Comparison of ENCODE assay signal across 8 cellular contexts in genomic region chr6:32177788-32178546, GRCh38. TPM values are rescaled to one million over a fixed set of nuclear protein-coding genes. Genes with fewer than 3 reads are reported as not detected.
DNase-seq lines count a peak whose midpoint lies in the region; ATAC-seq and TF ChIP-seq lines count a peak whose summit lies in the region.

Gene RNF5, plus strand, starts transcription at chr6:32178405. Its CDS starts 107 bp downstream, at chr6:32178512.

- H3K36me3 Mint-ChIP-seq in endothelial cell (ENCODE audit: low read depth, unreplicated experiment) (peaks cover 7% of the 10 kb centered on the region), mesothelial cell of epicardium (peaks cover 11% of the 10 kb centered on the region)

- H4K20me1 ChIP-seq in OCI-LY1 (ENCODE audit: insufficient read depth, low read length) = no peaks in the 10 kb centered on the region

- no peak within 1 kb of the TSS for H2AFZ ChIP-seq in OCI-LY1 (ENCODE audit: low read length)

- H3K9me2 ChIP-seq in OCI-LY1 (ENCODE audit: low read depth, low read length) = no peaks in the 10 kb centered on the region

- H3K4me3 Mint-ChIP-seq in endothelial cell (ENCODE audit: unreplicated experiment) (peak within 1 kb of the TSS; percentile 98), mesothelial cell of epicardium (peak within 1 kb of the TSS; percentile 92)

- TF ChIP-seq CTCF in OCI-LY1 (IDR thresholded peaks at IDR 0.05; ENCODE audit: low read length) = no peak
- TF ChIP-seq CTCF in endothelial cell (IDR thresholded peaks at IDR 0.05; ENCODE audit: unreplicated experiment) = no peak
- no peak for TF ChIP-seq CTCF in mesothelial cell of epicardium (IDR thresholded peaks at IDR 0.05; ENCODE audit: unreplicated experiment)

- H3K27ac ChIP-seq in HUES64 (ENCODE audit: low read depth, low read length) (peak within 1 kb of the TSS; percentile 98), OCI-LY1 (ENCODE audit: low read depth, low read length, poor library complexity, severe bottlenecking) (peak within 1 kb of the TSS; percentile 87)

- H3K27me3 ChIP-seq in HUES64 (ENCODE audit: insufficient read depth, low read length) = no peaks in the 10 kb centered on the region
- H3K27me3 ChIP-seq in OCI-LY1 (ENCODE audit: insufficient read depth, low read length) = no peaks in the 10 kb centered on the region

- H3K9me3 ChIP-seq in HUES64 (ENCODE audit: insufficient read depth, low read depth, low read length) (no peaks in the 10 kb centered on the region), OCI-LY1 (ENCODE audit: low read length) (no peaks in the 10 kb centered on the region)

- H3K9me3 Mint-ChIP-seq in endothelial cell (ENCODE audit: unreplicated experiment) = no peaks in the 10 kb centered on the region
- H3K9me3 Mint-ChIP-seq in mesothelial cell of epicardium = no peaks in the 10 kb centered on the region

- H3K9ac ChIP-seq in HUES64 (ENCODE audit: low read depth, low read length) (peak within 1 kb of the TSS; percentile 85), OCI-LY1 (ENCODE audit: low read length) (peak within 1 kb of the TSS; percentile 79)

- H3K36me3 ChIP-seq in HUES64 (ENCODE audit: insufficient read depth, low read length) (peaks cover 36% of the 10 kb centered on the region), OCI-LY1 (ENCODE audit: insufficient read depth, low read length) (peaks cover 27% of the 10 kb centered on the region; the same call in 1 of the 2 replicates)

- peak within 1 kb of the TSS; percentile 97 for H3K4me3 ChIP-seq in HUES64 (ENCODE audit: low read length)
- peak within 1 kb of the TSS; percentile 91 for H3K4me3 ChIP-seq in OCI-LY1 (ENCODE audit: low read depth, low read length, poor library complexity, severe bottlenecking)

- peak within 1 kb of the TSS; percentile 99 for H3K4me2 ChIP-seq in OCI-LY1 (ENCODE audit: low read length)

- H3K27ac Mint-ChIP-seq in endothelial cell (ENCODE audit: unreplicated experiment) (peak within 1 kb of the TSS; percentile 95), mesothelial cell of epicardium (peak within 1 kb of the TSS; percentile 98)

- peaks cover 12% of the 10 kb centered on the region for H3K27me3 Mint-ChIP-seq in endothelial cell (ENCODE audit: unreplicated experiment)
- no peaks in the 10 kb centered on the region for H3K27me3 Mint-ChIP-seq in mesothelial cell of epicardium (ENCODE audit: low read depth)

- WGBS in HUES64 = under 1% methylated on average over 33 of the region's 33 CpGs

- peaks cover 12% of the 10 kb centered on the region; the same call in 1 of the 2 replicates for H3K4me1 ChIP-seq in HUES64 (ENCODE audit: insufficient read depth, low read length)
- H3K4me1 ChIP-seq in OCI-LY1 (ENCODE audit: insufficient read depth, low read length, severe bottlenecking) = peaks cover 51% of the 10 kb centered on the region

- H3K79me2 ChIP-seq in OCI-LY1 (ENCODE audit: insufficient read depth, low read length) = peaks cover 12% of the 10 kb centered on the region; the same call in 1 of the 2 replicates

- DNase-seq in Caki2 (ENCODE audit: low read depth) = peak; percentile 100
- DNase-seq in activated CD8-positive, alpha-beta memory T cell treated with anti-CD3 and anti-CD28 coated beads, Interleukin-2, amount 50 U/mL, for 48 hours = peak; percentile 90
- peak; percentile 82 for DNase-seq in endothelial cell (ENCODE audit: low spot score)
- DNase-seq in mesothelial cell of epicardium (ENCODE audit: low spot score in 2 of 2, unreplicated experiment in 2 of 2) = peak; percentile 85 to 87
- peak; percentile 80 to 86 for DNase-seq in stimulated activated CD8-positive, alpha-beta memory T cell treated with anti-CD3 and anti-CD28 coated beads, Interleukin-2, amount 100 ng/mL, for 1 hour (ENCODE audit: low read depth in 2 of 2)

- H3K4me1 Mint-ChIP-seq in endothelial cell (ENCODE audit: unreplicated experiment) = peaks cover 68% of the 10 kb centered on the region
- H3K4me1 Mint-ChIP-seq in mesothelial cell of epicardium = peaks cover 54% of the 10 kb centered on the region

- peak; percentile 77 for ATAC-seq in GM21447 (IDR thresholded peaks at IDR 0.05; ENCODE audit: unreplicated experiment)

- in situ Hi-C loops in Caki2 (cut with HindIII; ENCODE audit: low pct_unique_long_range_greater_than_20kb, low sequenced_read_pairs) = no loop called here

- H3F3A ChIP-seq in OCI-LY1 (ENCODE audit: insufficient read depth, low read length) = no peaks in the 10 kb centered on the region

RNA-seq across cellular contexts. Expression of gene RNF5, which starts in this region (rescaled TPM):
- 111 and 147 TPM in 2 replicates for total RNA-seq in Caki2 (2014; rRNA removed; shearing (Covaris generic); ENCODE audit: low replicate concordance)
- 88.9 TPM for polyA plus RNA-seq in HUES64 (2013, experiment 1 of 2)
- 98.6 TPM for polyA plus RNA-seq in HUES64 (2013, experiment 2 of 2)
- 44.4 TPM for total RNA-seq in endothelial cell (ENCODE audit: unreplicated experiment)
- 60.7 to 62.8 TPM (median 62.1 TPM) in 3 replicates for total RNA-seq in mesothelial cell of epicardium

Comparison
In these comparisons a context has a peak if more than half of its experiments do, and no peak if none do; other contexts are left out.
1. Peak in every context shown above with its lines: DNase-seq, ATAC-seq, H3K4me3 ChIP-seq and H3K27ac ChIP-seq.